Comparison of ENCODE assay signal across 8 cellular contexts in the genomic region with DNA sequence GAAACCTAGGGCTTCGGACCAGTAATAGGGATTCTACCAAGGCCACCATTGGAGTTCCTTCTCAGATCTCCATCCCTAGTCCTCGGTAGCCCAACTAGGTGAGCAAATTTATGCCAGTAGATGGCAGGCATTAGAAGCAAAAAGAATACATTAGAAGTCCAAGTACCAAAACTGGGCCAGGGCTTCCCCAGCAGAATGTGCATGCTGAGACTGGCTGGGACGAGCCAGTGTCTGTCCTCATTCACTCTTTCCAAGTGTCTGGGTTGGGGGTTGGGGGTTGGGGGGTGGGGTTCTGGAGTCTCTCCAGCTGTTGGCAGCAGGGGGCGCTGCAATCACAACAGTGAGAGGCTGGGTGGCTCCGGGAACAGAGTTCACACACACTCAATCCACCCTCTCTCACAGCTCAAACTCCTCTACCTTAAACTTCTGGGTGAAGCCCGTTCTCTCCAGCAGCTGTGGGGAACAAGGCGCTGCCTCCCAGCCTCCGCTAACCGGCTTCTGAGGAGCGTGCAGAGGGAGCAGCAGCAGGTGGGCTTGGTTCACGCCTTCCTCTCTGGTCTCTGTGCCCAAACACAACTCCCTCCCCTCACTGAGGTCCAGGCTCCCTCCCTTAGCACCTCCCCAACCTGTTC. TPM values are rescaled to one million over a fixed set of nuclear protein-coding genes. Genes with fewer than 3 reads are reported as not detected.
DNase-seq lines count a peak whose midpoint lies in the region; ATAC-seq, FAIRE-seq and TF ChIP-seq lines count a peak whose summit lies in the region.

No MANE protein-coding gene starts in this region.

- no peak for TF ChIP-seq POLR2A in GM12878 (IDR thresholded peaks at IDR 0.05; ENCODE audit: low read depth, low read length)

- TF ChIP-seq CTCF in GM12878 (IDR thresholded peaks at IDR 0.05 in 2 of 3, conservative IDR thresholded peaks at IDR 0.05 in 1 of 3; ENCODE audit: control insufficient read depth in 2 of 3, extremely low read depth in 1 of 3, insufficient read depth in 1 of 3, low read depth in 3 of 3, low read length in 3 of 3) = peak; percentile 21 to 52 (median 38); a peak in 5 of 6 replicates
- no peak for TF ChIP-seq CTCF in natural killer cell (IDR thresholded peaks at IDR 0.05)

- no peaks in the 10 kb centered on the region for H3K4me1 Mint-ChIP-seq in natural killer cell

- H3K4me2 ChIP-seq in GM12878 (ENCODE audit: control insufficient read depth, insufficient read depth) = no peak overlapping the region

- H3K27me3 ChIP-seq in HUES6 (ENCODE audit: control insufficient read depth, insufficient read depth, low read length) = peaks cover 15% of the 10 kb centered on the region; the same call in 1 of the 2 replicates
- peaks cover 3% of the 10 kb centered on the region in 2 experiments; a peak in 3 of 4 replicates for H3K27me3 ChIP-seq in GM12878 (replicated peaks in 1 of 2; ENCODE audit: control insufficient read depth in 2 of 2, insufficient read depth in 2 of 2, low read length in 1 of 2)

- intact Hi-C loops in GM12878 (cut with micrococcal nuclease; ENCODE audit: unreplicated experiment) = loop anchor here (5.0 to 10.0 kb wide), 3 partner anchors 123 to 390 kb away; no protein-coding TSS in a partner anchor
- intact Hi-C loops in natural killer cell (cut with micrococcal nuclease) = no loop called here

- POLR2A ChIA-PET in GM12878 (lab: Charles Lee) = no interaction called here

- peak; percentile 44 for DNase-seq in COLO668 (lab: John Stamatoyannopoulos, UW; ENCODE audit: unreplicated experiment)
- peak; percentile 34 for DNase-seq in SKM-1 treated with dmso at 0.1 percent for 144 hours (lab: John Stamatoyannopoulos, UW; ENCODE audit: unreplicated experiment)
- no peak for DNase-seq in GM12878 (ENCODE audit: low read depth, low spot score)
- peak; percentile 59 for DNase-seq in inferior parietal cortex (ENCODE audit: extremely low spot score)
- peak; percentile 22 for DNase-seq in stimulated activated CD8-positive, alpha-beta memory T cell treated with anti-CD3 and anti-CD28 coated beads, Interleukin-12 subunit alpha, Interleukin-12 subunit beta, amount 100 ng/mL, for 4 hours (ENCODE audit: low read depth)
- no peak for DNase-seq in natural killer cell

- H3K27ac ChIP-seq in HUES6 (ENCODE audit: low read depth, low read length) (no peak overlapping the region), GM12878 (ENCODE audit: control insufficient read depth, insufficient read depth) (no peak overlapping the region)

- H3K9me3 ChIP-seq in HUES6 (ENCODE audit: control insufficient read depth, insufficient read depth, low read depth, low read length) (no peaks in the 10 kb centered on the region), GM12878 (replicated peaks; ENCODE audit: control insufficient read depth, insufficient read depth, low read length) (no peaks in the 10 kb centered on the region; the same call in 2 of the 3 replicates)

- H3K4me3 Mint-ChIP-seq in natural killer cell = no peak overlapping the region

- H3K36me3 ChIP-seq in HUES6 (ENCODE audit: control insufficient read depth, insufficient read depth, low read length) = no peaks in the 10 kb centered on the region
- no peaks in the 10 kb centered on the region for H3K36me3 ChIP-seq in GM12878 (ENCODE audit: control insufficient read depth in 2 of 2, insufficient read depth in 2 of 2, low read length in 1 of 2)

- no TSS peak for BruUV-seq in GM12878 (replicated peaks; lab: Mats Ljungman, UMichigan)

- RAD21 ChIA-PET in GM12878 (lab: Charles Lee; ENCODE audit: unreplicated experiment) = interaction anchor here (0.9 to 1.6 kb wide), 10 partner anchors 9 to 385 kb away, joined by 3 to 4 read pairs (median 3); no protein-coding TSS in a partner anchor

- CTCF ChIA-PET in GM12878 (lab: Yijun Ruan, JAX) = interaction anchor here (0.5 to 2.8 kb wide), 15 partner anchors 10 to 1589 kb away, joined by 3 to 12 read pairs (median 4); no protein-coding TSS in a partner anchor

- TF ChIP-seq RAD21 in GM12878 (IDR thresholded peaks at IDR 0.05; ENCODE audit: insufficient read depth, low read depth, low read length) = peak; percentile 43

- 21% methylated on average over 11 of the region's 11 CpGs for WGBS in GM12878 (ENCODE audit: insufficient coverage, insufficient replicate concordance, low lambda C conversion rate, missing lambda C conversion rate)

- ATAC-seq in GM12878 (peak; percentile 77), HG02588 (IDR thresholded peaks at IDR 0.05; ENCODE audit: unreplicated experiment) (no peak), natural killer cell (no peak)

- peak overlapping the region; percentile 63 for H3K4me3 ChIP-seq in HUES6 (ENCODE audit: low read depth, low read length)
- H3K4me3 ChIP-seq in GM12878 = no peak overlapping the region

- H3K9ac ChIP-seq in HUES6 (ENCODE audit: low read length) = peak overlapping the region; percentile 21
- H3K9ac ChIP-seq in GM12878 (ENCODE audit: control insufficient read depth, insufficient read depth, low read length) = no peak overlapping the region

- no peaks in the 10 kb centered on the region for H3K79me2 ChIP-seq in GM12878 (ENCODE audit: control insufficient read depth, insufficient read depth, low read length)

- SMC1A ChIA-PET in GM12878 (lab: Charles Lee; ENCODE audit: uncharacterized antibody, unreplicated experiment) = interaction anchor here (0.7 to 2.0 kb wide), 9 partner anchors 9 to 322 kb away, joined by 3 to 7 read pairs (median 3); no protein-coding TSS in a partner anchor

- H3K36me3 Mint-ChIP-seq in natural killer cell = no peaks in the 10 kb centered on the region

- H3K9me3 Mint-ChIP-seq in natural killer cell = no peaks in the 10 kb centered on the region

- no peak overlapping the region for H3K27ac Mint-ChIP-seq in natural killer cell

- H3K27me3 Mint-ChIP-seq in natural killer cell (ENCODE audit: low read depth in 2 of 2) = peaks cover 0 to 11% of the 10 kb centered on the region in 2 donors

- H4K20me1 ChIP-seq in GM12878 (ENCODE audit: control insufficient read depth, insufficient read depth) = no peaks in the 10 kb centered on the region

- TF ChIP-seq EP300 in GM12878 (IDR thresholded peaks at IDR 0.05; ENCODE audit: borderline replicate concordance in 1 of 2, control insufficient read depth in 1 of 2, low read depth in 2 of 2, low read length in 2 of 2) = no peak

- peaks cover 7% of the 10 kb centered on the region for H3K4me1 ChIP-seq in HUES6 (ENCODE audit: control insufficient read depth, insufficient read depth, low read length)
- peaks cover 9% of the 10 kb centered on the region for H3K4me1 ChIP-seq in GM12878 (ENCODE audit: control insufficient read depth, insufficient read depth, low read length)

- in situ Hi-C loops in GM12878 (cut with MboI) = no loop called here

- no peak for FAIRE-seq in GM12878 (lab: Jason Lieb, UNC)

- H2AFZ ChIP-seq in GM12878 (ENCODE audit: control insufficient read depth, low read depth, low read length) = no peak overlapping the region

TF ChIP-seq in GM12878, 131 proteins besides CTCF, POLR2A, EP300 and RAD21:
- peak; percentile 39; the same call in 1 of the 2 replicates for TF ChIP-seq SMC3 (IDR thresholded peaks at IDR 0.05; ENCODE audit: borderline replicate concordance, low read length)
- no peak for TF ChIP-seq HDAC2 (IDR thresholded peaks at IDR 0.05)
- no peak for TF ChIP-seq TCF7 (IDR thresholded peaks at IDR 0.05; ENCODE audit: borderline replicate concordance)
TF ChIP-seq in GM12878: peak in this region for 1.

RNA-seq across cellular contexts. Expression of gene BTG4, which starts 57.5 kb away (rescaled TPM):
- 0.83 TPM in 1 of 2 replicates, not detected in the other for total RNA-seq in GM12878 (2013; cell fraction: nucleolus; rRNA removed)
- total RNA-seq in GM12878 (2014; rRNA removed) (not detected in 2 replicates), GM12878 (2014; rRNA removed; fragmentation: Illumina TruSeq; extraction: Trizol) (not detected in 2 replicates), GM12878 (2021) (not detected in 2 replicates), natural killer cell (not detected)
- not detected for polyA plus RNA-seq in GM12878 (2011; ENCODE audit: low read depth)
- polyA plus RNA-seq in GM12878 (2011; rRNA removed) (not detected in 2 replicates), GM12878 (2014; fragmentation: Illumina TruSeq; extraction: Trizol) (not detected in 2 replicates), GM12878 (2014; fragmentation: Nextera tagmentation; extraction: Ambion mirVana) (under 1 TPM in 1 of 2 experiments, not detected in 1; 0.14 TPM), GM12878 (2014; rRNA removed) (not detected in 2 replicates), GM12878 (2016; fragmentation: Nextera tagmentation; extraction: Ambion mirVana) (not detected)
- not detected in 2 replicates for polyA plus RNA-seq in GM12878 (2011; cell fraction: cytosol; rRNA removed)
- polyA plus RNA-seq in GM12878 (2011; cell fraction: nucleus; rRNA removed) = not detected in 2 replicates
- polyA plus RNA-seq in GM12878 (2012) = not detected in 2 replicates
- polyA minus RNA-seq in GM12878 (2011; rRNA and poly(A)+ RNA removed) = not detected in 2 replicates
- not detected in 2 replicates for polyA minus RNA-seq in GM12878 (2011; cell fraction: cytosol; rRNA and poly(A)+ RNA removed)
- polyA minus RNA-seq in GM12878 (2011; cell fraction: nucleus; rRNA and poly(A)+ RNA removed) = not detected in 2 replicates

RNA-seq across cellular contexts. Expression of gene HOATZ, which starts 59.9 kb away (rescaled TPM):
- total RNA-seq in GM12878 (2013; cell fraction: nucleolus; rRNA removed) = not detected in 2 replicates
- total RNA-seq in GM12878 (2014; rRNA removed) (0.28 TPM in 1 of 2 replicates, not detected in the other), GM12878 (2014; rRNA removed; fragmentation: Illumina TruSeq; extraction: Trizol) (not detected in 2 replicates), GM12878 (2021) (not detected in 2 replicates), natural killer cell (not detected)
- polyA plus RNA-seq in GM12878 (2011; ENCODE audit: low read depth) = not detected
- polyA plus RNA-seq in GM12878 (2011; rRNA removed) (not detected in 2 replicates), GM12878 (2014; fragmentation: Illumina TruSeq; extraction: Trizol) (not detected in 2 replicates), GM12878 (2014; fragmentation: Nextera tagmentation; extraction: Ambion mirVana) (not detected), GM12878 (2014; rRNA removed) (not detected in 2 replicates), GM12878 (2016; fragmentation: Nextera tagmentation; extraction: Ambion mirVana) (not detected)
- not detected in 2 replicates for polyA plus RNA-seq in GM12878 (2011; cell fraction: cytosol; rRNA removed)
- polyA plus RNA-seq in GM12878 (2011; cell fraction: nucleus; rRNA removed) = not detected in 2 replicates
- polyA plus RNA-seq in GM12878 (2012) = not detected in 2 replicates
- polyA minus RNA-seq in GM12878 (2011; rRNA and poly(A)+ RNA removed) = not detected in 2 replicates
- not detected in 2 replicates for polyA minus RNA-seq in GM12878 (2011; cell fraction: cytosol; rRNA and poly(A)+ RNA removed)
- not detected in 2 replicates for polyA minus RNA-seq in GM12878 (2011; cell fraction: nucleus; rRNA and poly(A)+ RNA removed)

Comparison
In these comparisons a context has a peak if more than half of its experiments do, and no peak if none do; other contexts are left out.
1. DNase-seq: peak in COLO668 (single experiment), SKM-1 treated with dmso at 0.1 percent for 144 hours (single experiment), inferior parietal cortex (single experiment) and stimulated activated CD8-positive, alpha-beta memory T cell treated with anti-CD3 and anti-CD28 coated beads, Interleukin-12 subunit alpha, Interleukin-12 subunit beta, amount 100 ng/mL, for 4 hours (single experiment); none in GM12878 (single experiment) and natural killer cell (single experiment).